1 cellular context compared by ENCODE assay signal in genomic region chr4:56435001-56435747, GRCh38.
TF ChIP-seq lines count a peak whose summit lies in the region.

Gene PPAT (minus strand): TSS chr4:56435615. CDS start chr4:56435477, 138 bp downstream.

TF ChIP-seq in HepG2, 621 proteins besides CTCF, POLR2A, EP300 and RAD21 (continued from another document and continues in another):
- TF ChIP-seq CHD4 (IDR thresholded peaks at IDR 0.05; ENCODE audit: borderline replicate concordance, low read length) (no peak), ZMYM2 (CRISPR knock-in tag; IDR thresholded peaks at IDR 0.05) (peak; percentile 72; the same call in 1 of the 2 replicates), FIP1L1 (IDR thresholded peaks at IDR 0.05; ENCODE audit: borderline replicate concordance, insufficient read depth, low read depth, low read length) (no peak), MIXL1 (CRISPR knock-in tag; IDR thresholded peaks at IDR 0.05) (no peak), THRA (CRISPR knock-in tag; IDR thresholded peaks at IDR 0.05; ENCODE audit: borderline replicate concordance) (no peak), TEF (CRISPR knock-in tag; IDR thresholded peaks at IDR 0.05) (no peak), ZNF549 (CRISPR knock-in tag; IDR thresholded peaks at IDR 0.05) (no peak), SCMH1 (CRISPR knock-in tag; IDR thresholded peaks at IDR 0.05; ENCODE audit: borderline replicate concordance) (no peak), ZNF672 (CRISPR knock-in tag; IDR thresholded peaks at IDR 0.05) (no peak), FOXK1 (CRISPR knock-in tag; IDR thresholded peaks at IDR 0.05; ENCODE audit: borderline replicate concordance, low read depth) (no peak), AHDC1 (CRISPR knock-in tag; IDR thresholded peaks at IDR 0.05; ENCODE audit: borderline replicate concordance) (0 out of 2 replicates have a peak, but pooled peaks have one; percentile 40), PREB (CRISPR knock-in tag; IDR thresholded peaks at IDR 0.05) (no peak), HINFP (CRISPR knock-in tag; IDR thresholded peaks at IDR 0.05; ENCODE audit: low read depth) (no peak), ZNF564 (CRISPR knock-in tag; IDR thresholded peaks at IDR 0.05) (peak; percentile 13; the same call in 1 of the 2 replicates), ZBTB8A (CRISPR knock-in tag; IDR thresholded peaks at IDR 0.05; ENCODE audit: borderline replicate concordance, low read depth) (no peak), KLF13 (CRISPR knock-in tag; IDR thresholded peaks at IDR 0.05) (no peak), ARNTL (CRISPR knock-in tag; IDR thresholded peaks at IDR 0.05) (peak; percentile 91), ZNF629 (CRISPR knock-in tag; conservative IDR thresholded peaks at IDR 0.05) (no peak), ZNF720 (CRISPR knock-in tag; IDR thresholded peaks at IDR 0.05) (no peak), RBM39 (IDR thresholded peaks at IDR 0.05; ENCODE audit: low read depth, low read length, poor library complexity, severe bottlenecking) (peak; percentile 27), ZNF124 (CRISPR knock-in tag; IDR thresholded peaks at IDR 0.05) (no peak), GMEB1 (CRISPR knock-in tag; IDR thresholded peaks at IDR 0.05; ENCODE audit: borderline replicate concordance) (peak; percentile 63; the same call in 1 of the 2 replicates), ZNF678 (CRISPR knock-in tag; IDR thresholded peaks at IDR 0.05) (no peak), BRD4 (CRISPR knock-in tag; IDR thresholded peaks at IDR 0.05) (0 out of 2 replicates have a peak, but pooled peaks have one; percentile 5), ZBTB38 (CRISPR knock-in tag; IDR thresholded peaks at IDR 0.05) (peak; percentile 73; the same call in 1 of the 2 replicates), BCL6 (CRISPR knock-in tag; IDR thresholded peaks at IDR 0.05) (peak; percentile 25; the same call in 1 of the 2 replicates), MXD4 (CRISPR knock-in tag; IDR thresholded peaks at IDR 0.05) (peak; percentile 97), ZNF639 (CRISPR knock-in tag; conservative IDR thresholded peaks at IDR 0.05) (no peak), DBP (CRISPR knock-in tag; IDR thresholded peaks at IDR 0.05; ENCODE audit: not compliant biosample characterization) (peak; percentile 14), REPIN1 (CRISPR knock-in tag; IDR thresholded peaks at IDR 0.05; ENCODE audit: borderline replicate concordance, low read depth) (peak; percentile 87; the same call in 1 of the 2 replicates), ZNF326 (CRISPR knock-in tag; IDR thresholded peaks at IDR 0.05; ENCODE audit: borderline replicate concordance) (no peak), ZNF784 (CRISPR knock-in tag; IDR thresholded peaks at IDR 0.05; ENCODE audit: borderline replicate concordance) (0 out of 2 replicates have a peak, but pooled peaks have one; percentile 4), TGIF2 (CRISPR knock-in tag; IDR thresholded peaks at IDR 0.05) (no peak; the same call in 1 of the 2 replicates), U2AF2 (IDR thresholded peaks at IDR 0.05; ENCODE audit: low read depth, low read length) (no peak), ZNF557 (CRISPR knock-in tag; IDR thresholded peaks at IDR 0.05) (no peak; the same call in 1 of the 2 replicates), FOXA3 (CRISPR knock-in tag; IDR thresholded peaks at IDR 0.05) (peak; percentile 15; the same call in 1 of the 2 replicates), ZNF296 (CRISPR knock-in tag; conservative IDR thresholded peaks at IDR 0.05) (no peak), ZNF275 (CRISPR knock-in tag; IDR thresholded peaks at IDR 0.05; ENCODE audit: borderline replicate concordance) (peak; percentile 72), RFX5 (IDR thresholded peaks at IDR 0.05; ENCODE audit: low read depth, low read length) (no peak), ELF1 (CRISPR knock-in tag; IDR thresholded peaks at IDR 0.05) (peak; percentile 26; the same call in 1 of the 2 replicates), ZNF781 (CRISPR knock-in tag; IDR thresholded peaks at IDR 0.05; ENCODE audit: borderline replicate concordance, not compliant biosample characterization) (peak; percentile 69), ZNF777 (CRISPR knock-in tag; IDR thresholded peaks at IDR 0.05) (peak; percentile 83)
